ENCODE assay signal across 19 cellular contexts in genomic region chr1:18646091-18646775, GRCh38. TPM values are rescaled to one million over a fixed set of nuclear protein-coding genes. Genes with fewer than 3 reads are reported as not detected.
DNase-seq lines count a peak whose midpoint lies in the region; ATAC-seq, FAIRE-seq and TF ChIP-seq lines count a peak whose summit lies in the region.
"Had no signal": no experiment of that assay in that cellular context is flagged by ENCODE, and none has a peak within 500 bp of the region (broad histone marks: within the 10 kb centered on the region; RNA-seq: fewer than 3 reads in every experiment).

No MANE protein-coding gene starts in this region.

- DNase-seq in DMS 273 (lab: John Stamatoyannopoulos, UW; ENCODE audit: unreplicated experiment) (peak; percentile 22), DMS 273 treated with DMSO at 0.1 percent for 48 hours (lab: John Stamatoyannopoulos, UW) (no peak), esophagus squamous epithelium (lab: John Stamatoyannopoulos, UW) (no peak), psoas muscle (no peak), kidney (no peak)
- DNase-seq: activated CD8-positive, alpha-beta memory T cell treated with anti-CD3 and anti-CD28 coated beads, Interleukin-2, amount 10 ng/mL, durations not matched to agents 7 days and 5 days; activated naive CD8-positive, alpha-beta T cell treated with anti-CD3 and anti-CD28 coated beads, Interleukin-2, amount 10 ng/mL, durations not matched to agents 7 days and 5 days; colonic mucosa; KG1; NCI-H146; NCI-H774; SJCRH30; testis had no signal

- no peak for ATAC-seq in psoas muscle
- ATAC-seq in GM21381 (IDR thresholded peaks at IDR 0.05; ENCODE audit: unreplicated experiment), result no peak
- ATAC-seq in HG03159 (IDR thresholded peaks at IDR 0.05; ENCODE audit: unreplicated experiment), result no peak
- ATAC-seq: activated CD8-positive, alpha-beta memory T cell treated with anti-CD3 and anti-CD28 coated beads, Interleukin-2, amount 10 ng/mL, durations not matched to agents 7 days and 5 days had no signal

- peaks cover 53% of the 10 kb centered on the region for H3K4me1 ChIP-seq in HUES48 (ENCODE audit: control insufficient read depth, insufficient read depth, low read length)
- peaks cover 14 to 50% (median 14%) of the 10 kb centered on the region in 3 donors for H3K4me1 ChIP-seq in esophagus squamous epithelium
- no peaks in the 10 kb centered on the region for H3K4me1 ChIP-seq in psoas muscle
- H3K4me1 ChIP-seq in kidney (ENCODE audit: control insufficient read depth in 1 of 2, insufficient read depth in 1 of 2, low read depth in 1 of 2, low read length in 2 of 2), result no peaks in the 10 kb centered on the region
- H3K4me1 ChIP-seq: colonic mucosa, SJCRH30, testis had no signal

- H3K9me3 ChIP-seq in HUES48 (ENCODE audit: control insufficient read depth, insufficient read depth, low read length) (no peaks in the 10 kb centered on the region), esophagus squamous epithelium (no peaks in the 10 kb centered on the region), psoas muscle (no peaks in the 10 kb centered on the region), kidney (ENCODE audit: control insufficient read depth in 1 of 2, low read length in 2 of 2) (no peaks in the 10 kb centered on the region)
- H3K9me3 ChIP-seq: colonic mucosa, SJCRH30, testis had no signal

- 15 to 29% methylated on average over 7 to 9 of the region's 32 CpGs for WGBS in esophagus squamous epithelium, 2 donors
- 11 to 22% (median 12%) methylated on average over 31 to 32 of the region's 32 CpGs for WGBS in psoas muscle, 3 donors

- intact Hi-C loops in esophagus squamous epithelium (cut with DNase I) (no loop called here), psoas muscle (cut with DNase I) (no loop called here), kidney (cut with DNase I) (no loop called here)

- H3K27ac ChIP-seq in HUES48 (ENCODE audit: low read depth, low read length) (no peak overlapping the region), esophagus squamous epithelium (no peak overlapping the region), psoas muscle (peak overlapping the region; percentile 53), kidney (ENCODE audit: low read depth in 2 of 2, low read length in 2 of 2) (no peak overlapping the region)
- H3K27ac ChIP-seq: 22Rv1, colonic mucosa, SJCRH30, testis, VCaP had no signal

- no peak for TF ChIP-seq POLR2A in esophagus squamous epithelium (IDR thresholded peaks at IDR 0.05)

- H3K9ac ChIP-seq in HUES48 (ENCODE audit: low read depth, low read length) (no peak overlapping the region), kidney (ENCODE audit: low read length in 2 of 2) (no peak overlapping the region)

- no peak for TF ChIP-seq CTCF in esophagus squamous epithelium (IDR thresholded peaks at IDR 0.05)
- no peak for TF ChIP-seq CTCF in psoas muscle (IDR thresholded peaks at IDR 0.05)
- TF ChIP-seq CTCF in kidney (IDR thresholded peaks at IDR 0.05; ENCODE audit: borderline replicate concordance, extremely low read depth, insufficient read depth), result no peak

- H3K4me3 ChIP-seq in HUES48 (ENCODE audit: low read depth, low read length), result peak overlapping the region; percentile 19; the same call in 1 of the 2 replicates
- H3K4me3 ChIP-seq in esophagus squamous epithelium, result peak overlapping the region; percentile 5 to 61 (median 25)
- peak overlapping the region; percentile 57 for H3K4me3 ChIP-seq in psoas muscle
- no peak overlapping the region for H3K4me3 ChIP-seq in kidney (ENCODE audit: low read length in 2 of 2)
- H3K4me3 ChIP-seq: colonic mucosa, SJCRH30, testis had no signal

- peaks cover 98% of the 10 kb centered on the region for H3K27me3 ChIP-seq in HUES48 (ENCODE audit: control insufficient read depth, insufficient read depth, low read length)
- peaks cover 35 to 100% (median 66%) of the 10 kb centered on the region in 4 donors for H3K27me3 ChIP-seq in esophagus squamous epithelium
- peaks cover 0 to 92% (median 20%) of the 10 kb centered on the region in 3 donors for H3K27me3 ChIP-seq in psoas muscle (ENCODE audit: insufficient read depth in 3 of 3, low read length in 2 of 3)
- H3K27me3 ChIP-seq: testis had no signal

- FAIRE-seq in kidney (lab: Jason Lieb, UNC), result no peak

- no peaks in the 10 kb centered on the region for H3K36me3 ChIP-seq in HUES48 (ENCODE audit: control insufficient read depth, insufficient read depth, low read length)
- no peaks in the 10 kb centered on the region for H3K36me3 ChIP-seq in esophagus squamous epithelium
- H3K36me3 ChIP-seq in psoas muscle (ENCODE audit: insufficient read depth in 1 of 2, low read depth in 1 of 2), result no peaks in the 10 kb centered on the region
- no peaks in the 10 kb centered on the region for H3K36me3 ChIP-seq in kidney (ENCODE audit: control insufficient read depth in 1 of 2, insufficient read depth in 2 of 2, low read length in 2 of 2)
- H3K36me3 ChIP-seq: colonic mucosa, SJCRH30 had no signal

RNA-seq across cellular contexts. Expression of gene PAX7, which starts 15.6 kb away (rescaled TPM):
- total RNA-seq in esophagus squamous epithelium (not detected), psoas muscle (10 to 100 TPM in 1 of 4 donors, 1 to 10 TPM in 3; 2.6 to 11.7 (median 5.4) TPM), kidney (not detected)
- polyA plus RNA-seq in psoas muscle (1 to 10 TPM; 1.7 to 3.3 (median 2.7) TPM), kidney (ENCODE audit: insufficient read depth, low read depth, low replicate concordance) (not detected)
- total RNA-seq: activated CD8-positive, alpha-beta memory T cell treated with anti-CD3 and anti-CD28 coated beads, Interleukin-2, amount 10 ng/mL, durations not matched to agents 7 days and 5 days; activated naive CD8-positive, alpha-beta T cell treated with anti-CD3 and anti-CD28 coated beads, Interleukin-2, amount 10 ng/mL, durations not matched to agents 7 days and 5 days; colonic mucosa; myocyte had no signal

Comparison
In these comparisons a context has a peak if more than half of its experiments do, and no peak if none do; other contexts are left out.
1. H3K4me3 ChIP-seq: peak in HUES48 (single experiment), esophagus squamous epithelium (4 of 4) and psoas muscle (single experiment); none in kidney (0 of 2).